ENCODE assay signal across 1 cellular context in genomic region chr5:124408738-124409453, GRCh38.
TF ChIP-seq lines count a peak whose summit lies in the region.

No MANE protein-coding gene starts in this region.

TF ChIP-seq in Ishikawa, 13 proteins besides CTCF, POLR2A, EP300 and RAD21:
- TF ChIP-seq REST (IDR thresholded peaks at IDR 0.05; ENCODE audit: low read depth) (no peak), USF1 (IDR thresholded peaks at IDR 0.05) (no peak), TEAD4 (IDR thresholded peaks at IDR 0.05) (no peak), FOXM1 (IDR thresholded peaks at IDR 0.05; ENCODE audit: borderline replicate concordance, low read depth) (peak; percentile 70), NFIC (IDR thresholded peaks at IDR 0.05) (peak; percentile 4; the same call in 1 of the 2 replicates), EGR1 (IDR thresholded peaks at IDR 0.05) (no peak), TCF12 (IDR thresholded peaks at IDR 0.05; ENCODE audit: low read depth) (peak; percentile 49; the same call in 1 of the 2 replicates), CREB1 (IDR thresholded peaks at IDR 0.05; ENCODE audit: low read depth) (no peak), CEBPB (IDR thresholded peaks at IDR 0.05) (no peak), MAX (IDR thresholded peaks at IDR 0.05) (no peak), YY1 (IDR thresholded peaks at IDR 0.05; ENCODE audit: low read depth) (no peak)
